In the genomic region with DNA sequence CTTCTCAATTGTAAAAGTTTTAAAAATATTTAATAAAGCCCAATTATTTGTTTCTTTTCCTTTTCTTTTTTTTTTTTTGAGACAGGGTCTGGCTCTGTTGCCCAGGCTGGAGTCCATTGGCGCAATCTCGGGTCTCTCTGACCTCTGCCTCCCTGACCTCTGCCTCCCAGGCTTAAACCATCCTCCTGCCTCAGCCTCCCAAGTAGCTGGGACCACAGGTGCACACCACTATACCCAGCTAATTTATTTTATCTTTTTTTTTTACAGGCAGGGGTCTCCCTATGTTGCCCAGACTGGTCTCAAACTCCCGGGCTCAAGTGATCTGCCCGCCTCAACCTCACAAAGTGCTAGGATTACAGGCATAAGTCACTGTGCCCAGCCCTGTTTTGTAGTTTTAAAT, we compare ENCODE assay signal across 24 cellular contexts.
"Had no signal": no experiment of that assay in that cellular context is flagged by ENCODE, and none has a peak within 500 bp of the region (broad histone marks: within the 10 kb centered on the region; RNA-seq: fewer than 3 reads in every experiment).

No MANE protein-coding gene starts in this region.

- H3K9me3 ChIP-seq: left ventricle myocardium inferior, mucosa of descending colon, ovary, right atrium auricular region, right lobe of liver, stomach, thoracic aorta, tibial artery, uterus had no signal

- H2AFZ ChIP-seq: hepatocyte had no signal

- H3K4me2 ChIP-seq: hepatocyte, smooth muscle cell had no signal

- DNase-seq: islet precursor cell; left ventricle myocardium inferior; midbrain; mucosa of descending colon; naive thymus-derived CD4-positive, alpha-beta T cell; ovary; right lobe of liver; stimulated activated CD4-positive, alpha-beta T cell treated with anti-CD3 and anti-CD28 coated beads, Interleukin-1b, Interleukin-23, amount 100 ng/mL, for 48 hours; stimulated activated CD4-positive, alpha-beta T cell treated with anti-CD3 and anti-CD28 coated beads, Interleukin-2, amount 100 ng/mL, for 48 hours; stimulated activated CD4-positive, alpha-beta T cell treated with anti-CD3 and anti-CD28 coated beads, Interleukin-4, amount 100 ng/mL, for 4 hours; stimulated activated CD8-positive, alpha-beta memory T cell treated with anti-CD3 and anti-CD28 coated beads, Interleukin-4, amount 100 ng/mL, for 48 hours; stimulated activated naive B cell treated with anti-CD40 and anti-IgM and Interleukin-4, amounts not matched to agents 10 μg/mL and 1 μg/mL and 100 μg/mL, for 72 hours; stimulated activated naive CD8-positive, alpha-beta T cell treated with anti-CD3 and anti-CD28 coated beads, Interleukin-15, Interleukin-2, amounts not matched to agents 100 U/mL and 50 U/mL, for 24 hours; stomach; tibial artery; uterus had no signal

- H3K27ac ChIP-seq: hepatocyte, left ventricle myocardium inferior, ovary, right atrium auricular region, right lobe of liver, stomach, thoracic aorta, tibial artery, uterus had no signal

- H3K27ac Mint-ChIP-seq: type B pancreatic cell had no signal

- H3K36me3 ChIP-seq: left ventricle myocardium inferior, ovary, right atrium auricular region, right lobe of liver, stomach, thoracic aorta, tibial artery, uterus had no signal

- H3K9me3 Mint-ChIP-seq: naive thymus-derived CD4-positive, alpha-beta T cell; natural killer cell treated with Interleukin-12 subunit alpha and Interleukin-12 subunit beta and Interleukin-15 and Interleukin-18, amount 100 ng/mL, for 72 hours; stimulated activated naive B cell treated with anti-CD40 and anti-IgM and Interleukin-4, amounts not matched to agents 10 μg/mL and 1 μg/mL and 100 μg/mL, for 72 hours had no signal

- H3K36me3 Mint-ChIP-seq: natural killer cell treated with Interleukin-12 subunit alpha and Interleukin-12 subunit beta and Interleukin-15 and Interleukin-18, amount 100 ng/mL, for 72 hours had no signal

- H3K27me3 ChIP-seq: hepatocyte, ovary, right atrium auricular region, right lobe of liver, stomach, tibial artery, uterus had no signal

- H3K27me3 Mint-ChIP-seq: naive thymus-derived CD4-positive, alpha-beta T cell; natural killer cell treated with Interleukin-12 subunit alpha and Interleukin-12 subunit beta and Interleukin-15 and Interleukin-18, amount 100 ng/mL, for 72 hours; progenitor cell of endocrine pancreas; stimulated activated naive B cell treated with anti-CD40 and anti-IgM and Interleukin-4, amounts not matched to agents 10 μg/mL and 1 μg/mL and 100 μg/mL, for 72 hours; type B pancreatic cell had no signal

- H3K4me3 Mint-ChIP-seq: natural killer cell treated with Interleukin-12 subunit alpha and Interleukin-12 subunit beta and Interleukin-15 and Interleukin-18, amount 100 ng/mL, for 72 hours; stimulated activated naive B cell treated with anti-CD40 and anti-IgM and Interleukin-4, amounts not matched to agents 10 μg/mL and 1 μg/mL and 100 μg/mL, for 72 hours; type B pancreatic cell had no signal

- H3K4me3 ChIP-seq: hepatocyte, left ventricle myocardium inferior, lung, mucosa of descending colon, ovary, right atrium auricular region, right lobe of liver, smooth muscle cell, stomach, thoracic aorta, tibial artery, uterus had no signal

- ATAC-seq: mucosa of descending colon; naive thymus-derived CD4-positive, alpha-beta T cell; natural killer cell treated with Interleukin-12 subunit alpha and Interleukin-12 subunit beta and Interleukin-15 and Interleukin-18, amount 100 ng/mL, for 72 hours; right lobe of liver; stimulated activated naive B cell treated with anti-CD40 and anti-IgM and Interleukin-4, amounts not matched to agents 10 μg/mL and 1 μg/mL and 100 μg/mL, for 72 hours; stimulated activated naive CD8-positive, alpha-beta T cell treated with anti-CD3 and anti-CD28 coated beads, Interleukin-15, Interleukin-2, amounts not matched to agents 100 U/mL and 50 U/mL, for 24 hours had no signal
